ENCODE assay signal across 8 cellular contexts in the genomic region with DNA sequence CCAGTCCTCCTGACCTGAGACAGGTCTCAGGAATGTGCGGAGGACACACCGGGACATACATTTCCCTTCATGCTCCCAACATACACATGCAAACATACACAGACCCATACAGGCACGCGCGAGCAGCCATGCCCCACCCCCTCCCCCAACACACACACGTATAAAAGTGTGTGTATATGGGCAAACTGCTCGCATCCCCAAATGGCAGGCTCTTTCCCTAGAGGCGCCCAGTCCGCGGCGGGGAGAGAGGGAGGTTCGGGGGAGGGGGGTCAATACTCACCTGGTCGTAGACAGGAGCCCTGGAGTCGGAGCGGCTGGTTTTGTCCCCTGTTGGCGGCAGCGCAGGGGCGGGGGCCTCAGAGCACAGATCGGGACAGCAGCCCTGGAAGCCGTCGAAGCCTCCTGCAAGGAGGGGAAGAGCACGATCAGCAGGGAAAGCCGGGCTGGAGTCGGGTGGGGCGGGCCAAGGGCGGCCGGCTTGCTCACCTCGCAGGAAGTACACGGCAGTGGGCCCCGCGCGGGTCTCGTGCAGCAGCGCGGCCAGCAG. TPM values are rescaled to one million over a fixed set of nuclear protein-coding genes. Genes with fewer than 3 reads are reported as not detected.
DNase-seq lines count a peak whose midpoint lies in the region; TF ChIP-seq lines count a peak whose summit lies in the region.

No MANE protein-coding gene starts in this region.

- peak overlapping the region; percentile 94 to 100 (median 97) for H3K4me3 Mint-ChIP-seq in CD8-positive, alpha-beta memory T cell
- peak overlapping the region; percentile 88 to 96 (median 92) for H3K4me3 Mint-ChIP-seq in IgD-negative memory B cell

- peak overlapping the region; percentile 89 for H3K4me3 ChIP-seq in CD8-positive, alpha-beta memory T cell (ENCODE audit: low read length)
- H3K4me3 ChIP-seq in left ventricle myocardium inferior: peak overlapping the region; percentile 65
- peak overlapping the region; percentile 58 to 91 (median 67) for H3K4me3 ChIP-seq in spleen

- peaks cover 64 to 72% (median 66%) of the 10 kb centered on the region in 3 donors for H3K4me1 Mint-ChIP-seq in CD8-positive, alpha-beta memory T cell
- peaks cover 32 to 50% (median 46%) of the 10 kb centered on the region in 3 donors for H3K4me1 Mint-ChIP-seq in IgD-negative memory B cell

- POLR2A ChIA-PET in CD8-positive, alpha-beta memory T cell (lab: Charles Lee): interaction anchor here (0.6 to 7.5 kb wide), 6 partner anchors 14 to 393 kb away, joined by 3 to 78 read pairs (median 4); no protein-coding TSS in a partner anchor

- peak; percentile 25 to 66 (median 44) for DNase-seq in CD8-positive, alpha-beta memory T cell
- DNase-seq in activated T-cell treated with anti-CD3 and anti-CD28 coated beads, Interleukin-2, amount 50 U/mL, for 1 hour: peak; percentile 67
- DNase-seq in left ventricle myocardium inferior (no peak), spleen (peak; percentile 92), glomerular visceral epithelial cell (ENCODE audit: extremely low spot score) (no peak), NCI-H446 treated with DMSO at 0.1 percent for 48 hours (lab: John Stamatoyannopoulos, UW) (no peak), hippocampal formation (lab: John Stamatoyannopoulos, UW) (no peak)

- intact Hi-C loops in left ventricle myocardium inferior (cut with micrococcal nuclease): no loop called here
- intact Hi-C loops in spleen (cut with DNase I; ENCODE audit: low total_unique reads): no loop called here

- no peaks in the 10 kb centered on the region for H3K9me3 ChIP-seq in CD8-positive, alpha-beta memory T cell (ENCODE audit: low read length)
- no peaks in the 10 kb centered on the region for H3K9me3 ChIP-seq in left ventricle myocardium inferior (replicated peaks)
- no peaks in the 10 kb centered on the region for H3K9me3 ChIP-seq in spleen

- peaks cover 8 to 43% (median 10%) of the 10 kb centered on the region in 3 donors for H3K36me3 Mint-ChIP-seq in CD8-positive, alpha-beta memory T cell
- no peaks in the 10 kb centered on the region for H3K36me3 Mint-ChIP-seq in IgD-negative memory B cell

- H3K27me3 Mint-ChIP-seq in CD8-positive, alpha-beta memory T cell: peaks cover 0 to 17% of the 10 kb centered on the region in 2 donors
- no peaks in the 10 kb centered on the region for H3K27me3 Mint-ChIP-seq in IgD-negative memory B cell

- H3K27me3 ChIP-seq in CD8-positive, alpha-beta memory T cell (ENCODE audit: insufficient read depth, low read length, poor library complexity, severe bottlenecking): no peaks in the 10 kb centered on the region
- H3K27me3 ChIP-seq in left ventricle myocardium inferior (ENCODE audit: low read depth) (peaks cover 20% of the 10 kb centered on the region), spleen (replicated peaks in 1 of 7) (no peaks in the 10 kb centered on the region)

- 0 to 8% (median 6%) methylated on average over 2 to 35 of the region's 35 CpGs for WGBS in spleen, 5 donors

- TF ChIP-seq POLR2A in spleen (IDR thresholded peaks at IDR 0.05): no peak

- peak overlapping the region; percentile 80 for H3K27ac ChIP-seq in CD8-positive, alpha-beta memory T cell (ENCODE audit: low read depth, low read length)
- H3K27ac ChIP-seq in left ventricle myocardium inferior (replicated peaks): peak overlapping the region; percentile 43
- H3K27ac ChIP-seq in spleen: peak overlapping the region; percentile 74 to 95 (median 86)

- CTCF ChIA-PET in CD8-positive, alpha-beta memory T cell (lab: Charles Lee): interaction anchor here (1.5 to 14.6 kb wide), 5 partner anchors 14 to 152 kb away, joined by 4 to 385 read pairs (median 16); a partner anchor contains a TSS

- no peak for TF ChIP-seq CTCF in left ventricle myocardium inferior (IDR thresholded peaks at IDR 0.05; ENCODE audit: borderline replicate concordance)
- TF ChIP-seq CTCF in spleen (IDR thresholded peaks at IDR 0.05 in 8 of 11, conservative IDR thresholded peaks at IDR 0.05 in 3 of 11): no peak

- peaks cover 56% of the 10 kb centered on the region for H3K4me1 ChIP-seq in CD8-positive, alpha-beta memory T cell (ENCODE audit: insufficient read depth, low read length)
- H3K4me1 ChIP-seq in left ventricle myocardium inferior (peaks cover 46% of the 10 kb centered on the region), spleen (peaks cover 27 to 86% (median 72%) of the 10 kb centered on the region in 6 donors)

- peaks cover 0 to 4% (median 0%) of the 10 kb centered on the region in 5 donors for H3K9me3 Mint-ChIP-seq in CD8-positive, alpha-beta memory T cell
- H3K9me3 Mint-ChIP-seq in IgD-negative memory B cell: no peaks in the 10 kb centered on the region

- peak overlapping the region; percentile 79 to 100 (median 96) for H3K27ac Mint-ChIP-seq in CD8-positive, alpha-beta memory T cell
- peak overlapping the region; percentile 87 to 98 (median 97) for H3K27ac Mint-ChIP-seq in IgD-negative memory B cell

- peaks cover 17% of the 10 kb centered on the region for H3K36me3 ChIP-seq in CD8-positive, alpha-beta memory T cell (ENCODE audit: insufficient read depth, low read length)
- H3K36me3 ChIP-seq in left ventricle myocardium inferior (no peaks in the 10 kb centered on the region), spleen (peaks cover 0 to 33% (median 0%) of the 10 kb centered on the region in 6 donors)

RNA-seq across cellular contexts. Expression of a gene that starts 0.7 kb away (rescaled TPM):
- total RNA-seq in CD8-positive, alpha-beta memory T cell: 100 to 1,000 TPM; 214 to 237 TPM
- 518 TPM for polyA plus RNA-seq in CD8-positive, alpha-beta memory T cell
- polyA plus RNA-seq in IgD-negative memory B cell (55.6 TPM), spleen (10 to 100 TPM; 24.2 to 60.8 (median 47.6) TPM)
- total RNA-seq in left ventricle myocardium inferior (0.82 TPM), spleen (10 to 100 TPM; 27.2 to 88.0 (median 45.0) TPM)

RNA-seq across cellular contexts. Expression of a gene that starts 6.3 kb away (rescaled TPM):
- total RNA-seq in CD8-positive, alpha-beta memory T cell: 10 to 100 TPM; 16.2 to 18.0 TPM
- 0.49 TPM for polyA plus RNA-seq in CD8-positive, alpha-beta memory T cell
- polyA plus RNA-seq in IgD-negative memory B cell (not detected), spleen (under 1 TPM; 0.24 to 0.33 (median 0.29) TPM)
- total RNA-seq in left ventricle myocardium inferior (not detected), spleen (1 to 10 TPM in 2 of 7 donors, under 1 TPM in 4, not detected in 1; 0.49 to 2.2 (median 0.72) TPM)

RNA-seq across cellular contexts. Expression of a gene that starts 28.2 kb away (rescaled TPM):
- total RNA-seq in CD8-positive, alpha-beta memory T cell: under 1 TPM; 0.07 to 0.24 TPM
- not detected for polyA plus RNA-seq in CD8-positive, alpha-beta memory T cell
- polyA plus RNA-seq in IgD-negative memory B cell (not detected), spleen (1 to 10 TPM; 1.8 to 4.2 (median 1.8) TPM)
- total RNA-seq in left ventricle myocardium inferior (2.9 TPM), spleen (10 to 100 TPM in 3 of 7 donors, 1 to 10 TPM in 4; 3.1 to 14.2 (median 9.0) TPM)

Comparison
In these comparisons a context has a peak if more than half of its experiments do, and no peak if none do; other contexts are left out.
1. DNase-seq: peak in CD8-positive, alpha-beta memory T cell (5 of 5), activated T-cell treated with anti-CD3 and anti-CD28 coated beads, Interleukin-2, amount 50 U/mL, for 1 hour (single experiment) and spleen (single experiment); none in left ventricle myocardium inferior (single experiment), glomerular visceral epithelial cell (single experiment), NCI-H446 treated with DMSO at 0.1 percent for 48 hours (single experiment) and hippocampal formation (0 of 2).
2. RNA of a gene that starts 0.7 kb away (total RNA-seq): 214 to 237 TPM in CD8-positive, alpha-beta memory T cell and 27.2 to 88.0 TPM in spleen; 0.82 TPM in left ventricle myocardium inferior (single experiment); every median in the first group is over 10 times any median in the second.
3. RNA of a gene that starts 6.3 kb away (total RNA-seq): 16.2 to 18.0 TPM in CD8-positive, alpha-beta memory T cell; 0.49 to 2.2 TPM in spleen and not detected in left ventricle myocardium inferior (single experiment); every median in the first group is over 4 times any median in the second.
4. Peak in every context shown above with its lines, with median percentiles within 50 percentile points of each other: H3K27ac ChIP-seq and H3K4me3 ChIP-seq.